Comparison of ENCODE assay signal across 20 cellular contexts in the genomic region with DNA sequence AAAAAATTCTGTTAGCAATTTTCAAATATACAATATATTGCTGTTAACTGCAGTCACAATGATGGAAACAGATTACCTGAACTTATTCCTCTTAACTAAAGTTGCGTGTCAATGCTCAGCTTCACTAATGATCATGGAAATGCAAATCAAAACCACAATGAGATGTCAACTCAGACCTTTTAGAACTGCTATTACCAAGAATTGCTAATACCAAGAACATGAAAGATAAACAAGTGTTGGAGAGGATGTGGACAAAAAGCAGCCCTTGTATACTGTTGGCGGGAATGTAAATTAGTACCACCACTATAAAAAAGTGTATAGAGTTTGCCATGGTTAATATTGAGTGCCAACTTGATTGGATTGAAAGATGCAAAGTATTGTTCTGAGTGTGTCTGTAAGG.
DNase-seq lines count a peak whose midpoint lies in the region; ATAC-seq lines count a peak whose summit lies in the region.
"Had no signal": no experiment of that assay in that cellular context is flagged by ENCODE, and none has a peak within 500 bp of the region (broad histone marks: within the 10 kb centered on the region; RNA-seq: fewer than 3 reads in every experiment).

No MANE protein-coding gene starts in this region.

- ATAC-seq in GM18867 (IDR thresholded peaks at IDR 0.05; ENCODE audit: unreplicated experiment): peak; percentile 95
- ATAC-seq in GM21529 (IDR thresholded peaks at IDR 0.05; ENCODE audit: unreplicated experiment): peak; percentile 48
- peak; percentile 80 for ATAC-seq in HG03045 (IDR thresholded peaks at IDR 0.05; ENCODE audit: unreplicated experiment)
- ATAC-seq: stimulated activated effector memory CD8-positive, alpha-beta T cell treated with anti-CD3 and anti-CD28 coated beads, Interleukin-12 subunit alpha, Interleukin-12 subunit beta, amount 100 ng/mL, for 72 hours had no signal

- DNase-seq in OCI-M1 (lab: John Stamatoyannopoulos, UW): peak; percentile 44
- no peak for DNase-seq in NCI-H82 (lab: John Stamatoyannopoulos, UW)
- DNase-seq in NCI-H1092 treated with DMSO at 0.1 percent for 48 hours (lab: John Stamatoyannopoulos, UW): no peak
- DNase-seq in CD1c-positive myeloid dendritic cell (ENCODE audit: extremely low spot score): no peak
- DNase-seq in ureter (ENCODE audit: low spot score): no peak
- DNase-seq: ACHN; activated CD4-positive, alpha-beta T cell treated with anti-CD3 and anti-CD28 coated beads, Interleukin-2, amount 50 U/mL, for 1 hour; activated CD8-positive, alpha-beta memory T cell treated with anti-CD3 and anti-CD28 coated beads, Interleukin-2, amount 50 U/mL, for 4 hours; activated gamma-delta T cell; glutamatergic neuron; Karpas-422; midbrain; NCI-H187 treated with DMSO at 0.1 percent for 48 hours; sigmoid colon; SJCRH30; testis had no signal
